11 cellular contexts compared by ENCODE assay signal in the genomic region with DNA sequence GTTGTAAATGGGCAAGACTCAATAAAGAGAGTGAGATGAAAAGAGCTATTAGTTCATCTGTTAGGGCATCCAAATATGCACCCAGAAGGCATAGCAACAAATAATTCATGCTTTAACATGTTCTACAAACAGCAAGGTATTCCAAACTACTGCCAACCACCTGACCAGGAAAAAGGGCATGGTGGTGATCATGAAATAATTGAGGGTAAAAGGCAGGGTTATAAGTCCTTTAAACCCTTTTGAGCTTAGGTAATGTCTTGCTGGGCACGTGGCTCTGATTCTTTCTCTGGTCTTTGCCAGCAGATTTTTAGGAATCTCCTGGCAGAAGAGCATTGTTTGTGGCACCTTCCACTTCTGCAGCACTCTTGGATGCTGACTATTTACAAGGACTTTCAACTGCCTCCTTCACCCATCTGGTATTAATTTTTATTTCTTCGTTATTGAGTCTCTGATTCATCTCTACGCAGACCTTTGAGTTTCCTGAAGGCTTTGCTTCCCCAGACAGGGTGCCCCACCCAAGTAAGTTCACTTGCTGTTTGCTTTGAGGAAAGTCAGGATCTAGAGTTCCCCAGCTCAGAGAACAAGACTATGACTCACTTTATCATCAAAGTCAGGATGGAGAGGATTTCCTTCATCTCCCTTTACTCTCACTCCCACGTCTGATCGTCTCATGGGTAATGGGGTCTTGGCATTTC.
DNase-seq lines count a peak whose midpoint lies in the region; ATAC-seq, FAIRE-seq and TF ChIP-seq lines count a peak whose summit lies in the region.
"Had no signal": no experiment of that assay in that cellular context is flagged by ENCODE, and none has a peak within 500 bp of the region (broad histone marks: within the 10 kb centered on the region; RNA-seq: fewer than 3 reads in every experiment).

No MANE protein-coding gene starts in this region.

- H3K27me3 ChIP-seq in CD8-positive, alpha-beta memory T cell (ENCODE audit: insufficient read depth, low read length, poor library complexity, severe bottlenecking) = no peaks in the 10 kb centered on the region

- peaks cover 9% of the 10 kb centered on the region for H3K36me3 ChIP-seq in CD8-positive, alpha-beta memory T cell (ENCODE audit: insufficient read depth, low read length)

- H3K36me3 Mint-ChIP-seq in CD8-positive, alpha-beta memory T cell = peaks cover 15 to 56% (median 31%) of the 10 kb centered on the region in 3 donors
- H3K36me3 Mint-ChIP-seq in osteocyte (ENCODE audit: unreplicated experiment) = no peaks in the 10 kb centered on the region

- no peak for ATAC-seq in HG03196 (IDR thresholded peaks at IDR 0.05; ENCODE audit: unreplicated experiment)
- ATAC-seq in GM21737 (IDR thresholded peaks at IDR 0.05; ENCODE audit: unreplicated experiment) = no peak

- H3K27ac ChIP-seq in CD8-positive, alpha-beta memory T cell (ENCODE audit: low read depth, low read length) = no peak overlapping the region

- DNase-seq in CD8-positive, alpha-beta memory T cell = no peak
- DNase-seq in RCC 7860 (ENCODE audit: low spot score) (peak; percentile 76), fibroblast of gingiva (ENCODE audit: low read depth) (peak; percentile 83), osteocyte (ENCODE audit: extremely low spot score, unreplicated experiment) (no peak), NCI-H2171 (lab: John Stamatoyannopoulos, UW) (no peak), islet precursor cell (no peak)
- DNase-seq: aorta, mesendoderm, NCI-H2081 had no signal

- H3K4me1 ChIP-seq in CD8-positive, alpha-beta memory T cell (ENCODE audit: insufficient read depth, low read length) = peaks cover 8% of the 10 kb centered on the region

- peak overlapping the region in 7 of 8 donors; percentile 14 to 95 (median 66) for H3K27ac Mint-ChIP-seq in CD8-positive, alpha-beta memory T cell
- H3K27ac Mint-ChIP-seq in osteocyte (ENCODE audit: unreplicated experiment) = peak overlapping the region; percentile 93

- peaks cover 57 to 65% (median 63%) of the 10 kb centered on the region in 3 donors for H3K4me1 Mint-ChIP-seq in CD8-positive, alpha-beta memory T cell
- H3K4me1 Mint-ChIP-seq in osteocyte (ENCODE audit: unreplicated experiment) = peaks cover 38% of the 10 kb centered on the region

- TF ChIP-seq CTCF in osteocyte (IDR thresholded peaks at IDR 0.05) = no peak

- no peak overlapping the region for H3K4me3 ChIP-seq in CD8-positive, alpha-beta memory T cell (ENCODE audit: low read length)

- POLR2A ChIA-PET in CD8-positive, alpha-beta memory T cell (lab: Charles Lee) = no interaction called here

- H3K9me3 Mint-ChIP-seq in CD8-positive, alpha-beta memory T cell = no peaks in the 10 kb centered on the region
- peaks cover 6% of the 10 kb centered on the region for H3K9me3 Mint-ChIP-seq in osteocyte (ENCODE audit: unreplicated experiment)

- no peaks in the 10 kb centered on the region for H3K9me3 ChIP-seq in CD8-positive, alpha-beta memory T cell (ENCODE audit: low read length)

- FAIRE-seq in RCC 7860 (lab: Jason Lieb, UNC) = peak; percentile 64

- no peak overlapping the region for H3K4me3 Mint-ChIP-seq in CD8-positive, alpha-beta memory T cell
- H3K4me3 Mint-ChIP-seq in osteocyte (ENCODE audit: unreplicated experiment) = no peak overlapping the region

- no peaks in the 10 kb centered on the region for H3K27me3 Mint-ChIP-seq in CD8-positive, alpha-beta memory T cell
- H3K27me3 Mint-ChIP-seq in osteocyte (ENCODE audit: unreplicated experiment) = no peaks in the 10 kb centered on the region

- CTCF ChIA-PET in CD8-positive, alpha-beta memory T cell (lab: Charles Lee) = no interaction called here

Comparison
In these comparisons a context has a peak if more than half of its experiments do, and no peak if none do; other contexts are left out.
1. DNase-seq: peak in RCC 7860 (single experiment) and fibroblast of gingiva (single experiment); none in CD8-positive, alpha-beta memory T cell (0 of 5), osteocyte (single experiment), NCI-H2171 (single experiment) and islet precursor cell (single experiment).